Comparison of ENCODE assay signal across 11 cellular contexts in the genomic region with DNA sequence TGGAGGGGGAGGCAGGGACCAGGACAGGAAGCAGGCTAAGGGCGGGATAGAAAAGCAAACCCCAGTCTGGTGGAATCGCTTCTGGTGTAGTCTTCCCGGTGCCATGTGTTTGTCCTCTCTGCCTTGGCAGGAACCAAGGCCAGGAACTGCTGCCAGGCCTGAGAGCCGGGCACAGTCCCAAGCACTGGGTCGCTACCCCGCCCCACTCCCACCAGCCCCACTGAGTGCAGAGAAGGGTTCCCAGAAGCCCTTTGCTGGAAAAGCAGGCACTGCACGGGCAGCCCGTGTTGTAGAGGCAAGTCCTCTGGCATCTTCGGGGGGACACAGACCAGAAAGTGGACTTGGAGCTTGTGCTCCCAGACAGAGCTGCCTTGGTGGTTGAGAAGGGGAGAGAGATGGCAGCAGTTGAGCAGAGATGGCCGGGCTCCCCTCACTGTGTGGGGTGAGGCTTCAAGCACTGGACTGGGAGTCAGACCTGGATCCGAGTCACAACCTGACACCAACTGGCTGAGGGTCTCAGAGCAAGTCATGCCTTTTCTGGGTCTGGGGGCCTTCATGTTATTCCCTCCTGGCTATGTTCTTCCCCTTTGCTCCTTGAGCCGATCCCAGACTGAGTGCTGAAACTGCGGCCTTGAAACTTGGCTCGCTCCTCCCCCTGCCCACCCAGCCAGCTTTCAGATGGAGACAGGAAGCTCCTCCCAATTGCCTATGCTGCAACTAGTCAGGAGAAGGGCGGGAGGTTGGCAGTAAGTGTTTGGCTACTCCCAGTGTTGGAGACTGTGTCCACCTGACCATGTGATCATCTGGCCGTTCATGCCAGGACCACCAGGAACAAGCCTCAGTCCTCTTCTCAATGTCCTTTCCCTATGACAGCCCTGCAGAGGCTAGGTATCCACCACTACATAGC. TPM values are rescaled to one million over a fixed set of nuclear protein-coding genes. Genes with fewer than 3 reads are reported as not detected.
DNase-seq lines count a peak whose midpoint lies in the region; ATAC-seq and TF ChIP-seq lines count a peak whose summit lies in the region.
"Had no signal": no experiment of that assay in that cellular context is flagged by ENCODE, and none has a peak within 500 bp of the region (broad histone marks: within the 10 kb centered on the region; RNA-seq: fewer than 3 reads in every experiment).

No MANE protein-coding gene starts in this region.

- no peaks in the 10 kb centered on the region for H3K27me3 ChIP-seq in body of pancreas

- peaks cover 65% of the 10 kb centered on the region for H3K4me1 ChIP-seq in body of pancreas

- in situ Hi-C loops in G401 (cut with HindIII; ENCODE audit: low sequenced_read_pairs) = no loop called here

- DNase-seq in G401 (ENCODE audit: low spot score) (peak; percentile 74), body of pancreas (peak; percentile 80 to 88 (median 84)), hippocampal formation (lab: John Stamatoyannopoulos, UW) (peak; percentile 29 to 62), putamen (ENCODE audit: low spot score) (peak; percentile 61), T-helper 1 cell (no peak)
- DNase-seq in stimulated activated naive CD4-positive, alpha-beta T cell treated with Interleukin-2 at 50 U/mL for 16 hours (lab: John Stamatoyannopoulos, UW) = no peak
- DNase-seq: activated CD8-positive, alpha-beta T cell treated with anti-CD3 and anti-CD28 coated beads for 36 hours; CD4-positive, alpha-beta T cell; RPMI8226 had no signal

- TF ChIP-seq CTCF in body of pancreas (IDR thresholded peaks at IDR 0.05) = no peak

- TF ChIP-seq POLR2A in body of pancreas (IDR thresholded peaks at IDR 0.05) = peak in 2 of 3 donors; percentile 52 to 65
- no peak for TF ChIP-seq POLR2A in GM18505 (IDR thresholded peaks at IDR 0.05; ENCODE audit: borderline replicate concordance, extremely low read depth, insufficient read depth, insufficient read length)

- no peak overlapping the region for H3K4me3 ChIP-seq in body of pancreas

- intact Hi-C loops in body of pancreas (cut with DNase I) = no loop called here

- H3K27ac ChIP-seq in body of pancreas = peak overlapping the region; percentile 84 to 93 (median 91)

- WGBS in body of pancreas, 2 donors = 14 to 17% methylated on average over 4 to 13 of the region's 16 CpGs

- ATAC-seq in body of pancreas (peak; percentile 81), GM19324 (IDR thresholded peaks at IDR 0.05; ENCODE audit: low FRiP score, unreplicated experiment) (no peak), GM18505 (IDR thresholded peaks at IDR 0.05; ENCODE audit: unreplicated experiment) (no peak)
- ATAC-seq: activated CD8-positive, alpha-beta T cell treated with anti-CD3 and anti-CD28 coated beads for 36 hours had no signal

- no peaks in the 10 kb centered on the region for H3K9me3 ChIP-seq in body of pancreas

- no peaks in the 10 kb centered on the region for H3K36me3 ChIP-seq in body of pancreas (replicated peaks in 1 of 2; ENCODE audit: insufficient read depth in 1 of 2, low read depth in 2 of 2)

RNA-seq across cellular contexts. Expression of a gene that starts 59.7 kb away (rescaled TPM):
- 4.1 and 9.4 TPM in 2 replicates for total RNA-seq in G401 (2014; rRNA removed; shearing (Covaris generic))
- total RNA-seq in body of pancreas = 1 to 10 TPM; 5.3 to 5.4 TPM

Comparison
In these comparisons a context has a peak if more than half of its experiments do, and no peak if none do; other contexts are left out.
1. DNase-seq: peak in G401 (single experiment), body of pancreas (4 of 4), hippocampal formation (2 of 2) and putamen (single experiment); none in stimulated activated naive CD4-positive, alpha-beta T cell treated with Interleukin-2 at 50 U/mL for 16 hours (single experiment) and T-helper 1 cell (0 of 5).